1 cellular context compared by ENCODE assay signal in the genomic region with DNA sequence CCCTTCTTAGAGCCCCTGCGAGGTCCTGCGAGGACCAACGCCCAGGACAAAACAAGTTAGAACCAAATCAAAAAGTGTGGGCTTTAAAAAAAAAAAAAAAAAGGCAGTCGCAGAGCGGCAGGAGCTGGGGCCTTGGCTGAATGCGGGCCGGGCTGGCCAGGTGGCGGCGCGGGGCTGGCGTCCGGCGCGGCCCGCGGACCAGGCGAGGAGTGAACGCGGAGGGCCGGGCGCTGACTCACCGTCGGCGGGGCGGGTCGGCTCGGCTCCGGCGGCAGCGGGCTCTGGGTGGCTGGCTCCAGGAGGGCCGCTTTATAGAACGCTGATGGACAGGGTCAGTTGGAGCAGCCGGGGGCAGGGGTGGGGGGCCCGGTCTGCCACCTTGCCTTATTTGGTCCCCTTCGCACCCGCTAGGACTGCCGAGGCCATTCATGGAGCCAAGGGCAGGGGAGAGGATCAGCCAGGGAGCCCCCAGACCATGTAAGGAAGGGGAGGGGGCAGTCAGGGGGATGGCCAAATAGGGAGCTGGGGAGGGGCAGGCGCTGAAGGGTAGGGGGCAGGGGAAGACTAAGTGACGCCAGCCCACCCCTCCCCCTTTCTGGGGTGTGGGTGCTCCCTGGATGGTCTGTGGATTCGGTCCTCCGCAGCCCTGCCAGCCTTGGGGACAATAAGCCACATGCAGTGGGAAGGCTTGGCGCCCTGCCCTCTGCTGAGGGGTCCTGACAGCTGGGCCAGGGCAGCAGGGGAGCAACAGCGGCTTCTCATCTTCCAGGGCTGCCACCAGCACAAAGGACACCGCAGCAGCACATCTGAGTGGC.
TF ChIP-seq lines count a peak whose summit lies in the region.

A gene (minus strand): TSS at position 283 of the 815 bp plus-strand sequence. CDS start 741 bp downstream, outside the sequence.

TF ChIP-seq in H1, 55 proteins besides CTCF, POLR2A, EP300 and RAD21:
- TF ChIP-seq RFX5 (IDR thresholded peaks at IDR 0.05; ENCODE audit: borderline replicate concordance, low read depth, low read length) (no peak), POLR2AphosphoS5 (IDR thresholded peaks at IDR 0.05; ENCODE audit: low read depth, low read length) (peak; percentile 49; the same call in 1 of the 2 replicates), SUZ12 (IDR thresholded peaks at IDR 0.05; ENCODE audit: low read length) (0 out of 2 replicates have a peak, but pooled peaks have one; percentile 36), PHF8 (conservative IDR thresholded peaks at IDR 0.05; ENCODE audit: low read depth, low read length) (peak; percentile 56; the same call in 1 of the 2 replicates), BACH1 (IDR thresholded peaks at IDR 0.05; ENCODE audit: low read length) (no peak), JUND (IDR thresholded peaks at IDR 0.05; ENCODE audit: low read length) (0 out of 2 replicates have a peak, but pooled peaks have one; percentile 5), TAF7 (optimal IDR thresholded peaks at IDR 0.05; ENCODE audit: borderline replicate concordance, low read depth, low read length) (peak; percentile 45), RBBP5 (IDR thresholded peaks at IDR 0.05; ENCODE audit: borderline replicate concordance, low read depth, low read length) (no peak), POU5F1 (IDR thresholded peaks at IDR 0.05; ENCODE audit: low read depth, low read length) (no peak), TAF1 (IDR thresholded peaks at IDR 0.05; ENCODE audit: low read depth, low read length) (peak; percentile 76; the same call in 1 of the 2 replicates), EZH2 (IDR thresholded peaks at IDR 0.05; ENCODE audit: low read depth, low read length, severe bottlenecking) (peak; percentile 33), ZNF274 (IDR thresholded peaks at IDR 0.05; ENCODE audit: borderline replicate concordance, extremely low read depth, low read length) (no peak), CREB1 (IDR thresholded peaks at IDR 0.05) (no peak; the same call in 1 of the 2 replicates), KDM4A (IDR thresholded peaks at IDR 0.05; ENCODE audit: low read depth, low read length, severe bottlenecking) (peak; percentile 28), HDAC2 (IDR thresholded peaks at IDR 0.05; ENCODE audit: borderline replicate concordance in 1 of 2, low read depth in 2 of 2, low read length in 2 of 2) (no peak), SRF (IDR thresholded peaks at IDR 0.05; ENCODE audit: low read depth, low read length) (peak; percentile 70; the same call in 1 of the 2 replicates), CBX5 (IDR thresholded peaks at IDR 0.05; ENCODE audit: low read depth, low read length) (no peak)
- TF ChIP-seq, protein P1, sequence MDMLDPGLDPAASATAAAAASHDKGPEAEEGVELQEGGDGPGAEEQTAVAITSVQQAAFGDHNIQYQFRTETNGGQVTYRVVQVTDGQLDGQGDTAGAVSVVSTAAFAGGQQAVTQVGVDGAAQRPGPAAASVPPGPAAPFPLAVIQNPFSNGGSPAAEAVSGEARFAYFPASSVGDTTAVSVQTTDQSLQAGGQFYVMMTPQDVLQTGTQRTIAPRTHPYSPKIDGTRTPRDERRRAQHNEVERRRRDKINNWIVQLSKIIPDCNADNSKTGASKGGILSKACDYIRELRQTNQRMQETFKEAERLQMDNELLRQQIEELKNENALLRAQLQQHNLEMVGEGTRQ (IDR thresholded peaks at IDR 0.05; ENCODE audit: low read length), result no peak
- TF ChIP-seq, protein P2, sequence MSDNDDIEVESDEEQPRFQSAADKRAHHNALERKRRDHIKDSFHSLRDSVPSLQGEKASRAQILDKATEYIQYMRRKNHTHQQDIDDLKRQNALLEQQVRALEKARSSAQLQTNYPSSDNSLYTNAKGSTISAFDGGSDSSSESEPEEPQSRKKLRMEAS (IDR thresholded peaks at IDR 0.05), result peak; percentile 68
